8 cellular contexts compared by ENCODE assay signal in the genomic region with DNA sequence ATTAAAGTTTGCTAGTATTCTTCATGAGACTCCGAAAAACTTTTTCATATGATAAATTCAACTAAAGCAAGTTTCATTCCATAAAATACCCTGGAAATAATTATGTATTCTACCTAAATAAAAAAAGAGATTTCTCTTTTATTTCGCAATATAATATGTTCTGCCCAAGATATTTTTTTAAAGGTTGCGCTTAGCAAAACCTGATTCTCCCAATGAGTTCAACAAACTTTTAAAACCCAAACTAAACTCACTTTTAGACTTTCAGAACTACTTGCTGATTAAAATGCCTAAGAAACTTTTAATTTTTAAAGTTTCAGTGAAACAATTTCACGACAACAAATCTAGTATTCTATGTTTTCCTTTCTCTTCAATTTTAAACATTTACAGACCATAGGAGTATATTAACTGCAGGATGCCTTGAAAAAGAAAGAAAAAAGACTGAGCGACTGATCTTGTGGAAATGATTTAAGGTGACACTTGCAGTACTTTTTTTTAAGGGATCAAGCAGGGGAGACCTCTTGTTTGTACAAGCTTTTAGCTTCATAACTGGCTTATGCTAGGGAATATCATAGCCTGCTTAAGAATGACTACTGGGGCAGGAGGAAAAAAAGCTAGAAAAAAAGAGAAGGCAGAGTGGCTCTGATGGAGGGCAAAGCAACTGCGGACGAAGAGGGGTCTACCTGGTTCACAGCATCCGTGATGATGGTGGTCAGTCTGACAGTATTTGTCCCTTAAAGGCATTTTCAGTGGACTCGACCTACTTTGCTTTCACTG. TPM values are rescaled to one million over a fixed set of nuclear protein-coding genes. Genes with fewer than 3 reads are reported as not detected.
DNase-seq lines count a peak whose midpoint lies in the region; ATAC-seq, FAIRE-seq and TF ChIP-seq lines count a peak whose summit lies in the region.

No MANE protein-coding gene starts in this region.

- WGBS in esophagus, 2 donors = 48% methylated on average over 9 of the region's 9 CpGs
- WGBS in pancreas, 2 donors = 34 to 35% methylated on average over 9 of the region's 9 CpGs

- H3K27ac ChIP-seq in PC-9 = no peak overlapping the region
- H3K27ac ChIP-seq in esophagus (ENCODE audit: low read depth in 2 of 2, low read length in 1 of 2) = peak overlapping the region; percentile 98 to 99
- peak overlapping the region in 3 of 4 donors; percentile 94 to 98 (median 96) for H3K27ac ChIP-seq in pancreas

- H3K4me1 ChIP-seq in ES-I3 (ENCODE audit: insufficient read depth, low read length) (no peaks in the 10 kb centered on the region), PC-9 (replicated peaks; ENCODE audit: insufficient read depth) (peaks cover 22% of the 10 kb centered on the region), esophagus (ENCODE audit: control insufficient read depth in 2 of 2, insufficient read depth in 2 of 2, low read length in 1 of 2) (no peaks in the 10 kb centered on the region), pancreas (peaks cover 0 to 25% (median 18%) of the 10 kb centered on the region in 3 donors)

- in situ Hi-C loops in GM13977 (cut with MboI; ENCODE audit: low pct_unique_long_range_greater_than_20kb, low sequenced_read_pairs, unreplicated experiment) = no loop called here

- no peaks in the 10 kb centered on the region for H3K9me3 ChIP-seq in ES-I3 (ENCODE audit: control insufficient read depth, insufficient read depth, low read length)
- H3K9me3 ChIP-seq in PC-9 (ENCODE audit: insufficient read depth, low read depth) = no peaks in the 10 kb centered on the region
- no peaks in the 10 kb centered on the region for H3K9me3 ChIP-seq in esophagus (ENCODE audit: control insufficient read depth in 2 of 2, insufficient read depth in 1 of 2, low read depth in 1 of 2, low read length in 1 of 2)
- H3K9me3 ChIP-seq in pancreas = no peaks in the 10 kb centered on the region

- H3F3A ChIP-seq in PC-9 (ENCODE audit: insufficient read depth, low read depth) = peaks cover 9% of the 10 kb centered on the region; the same call in 1 of the 2 replicates

- no peak for ATAC-seq in pancreas

- H3K27me3 ChIP-seq in PC-9 (ENCODE audit: insufficient read depth, low read depth) (no peaks in the 10 kb centered on the region), esophagus (ENCODE audit: control insufficient read depth in 1 of 2, insufficient read depth in 2 of 2, low read length in 2 of 2) (no peaks in the 10 kb centered on the region), pancreas (no peaks in the 10 kb centered on the region)

- DNase-seq in PC-9 (peak in 1 of 2 experiments; percentile 2), pancreas (no peak), DMS153 (lab: John Stamatoyannopoulos, UW) (no peak), SK-N-DZ (ENCODE audit: low spot score) (no peak), GM13977 (ENCODE audit: low spot score) (no peak), HCEC 1CT (no peak)

- no peak for TF ChIP-seq CTCF in PC-9 (conservative IDR thresholded peaks at IDR 0.05)
- TF ChIP-seq CTCF in pancreas (IDR thresholded peaks at IDR 0.05) = no peak
- no peak for TF ChIP-seq CTCF in GM13977 (IDR thresholded peaks at IDR 0.05; ENCODE audit: extremely low read depth, insufficient read depth, missing control alignments)

- H3K79me2 ChIP-seq in PC-9 (ENCODE audit: low read depth) = peaks cover 58% of the 10 kb centered on the region

- peaks cover 10% of the 10 kb centered on the region for H4K20me1 ChIP-seq in PC-9 (ENCODE audit: insufficient read depth)

- CTCF ChIA-PET in PC-9 (lab: Charles Lee) = no interaction called here

- no peaks in the 10 kb centered on the region for H3K9me2 ChIP-seq in PC-9 (ENCODE audit: insufficient read depth)

- intact Hi-C loops in PC-9 (cut with micrococcal nuclease; ENCODE audit: unreplicated experiment) = loop anchor here (5.0 kb wide), 1 partner anchor 261 kb away; the partner anchor contains the start of gene SND1
- intact Hi-C loops in pancreas (cut with DNase I) = no loop called here

- POLR2A ChIA-PET in PC-9 (lab: Charles Lee; ENCODE audit: unreplicated experiment) = interaction anchor here (0.6 kb wide), 2 partner anchors 13 to 114 kb away, joined by 3 to 8 read pairs; no protein-coding TSS in a partner anchor

- peak overlapping the region; percentile 85 for H3K4me2 ChIP-seq in PC-9

- FAIRE-seq in pancreas (lab: Jason Lieb, UNC) = no peak

- BruUV-seq in PC-9 (replicated peaks; lab: Mats Ljungman, UMichigan) = TSS peak; percentile 38

- H2AFZ ChIP-seq in PC-9 = peak overlapping the region; percentile 99

- H3K36me3 ChIP-seq in ES-I3 (ENCODE audit: insufficient read depth, low read length) (no peaks in the 10 kb centered on the region), PC-9 (ENCODE audit: low read depth) (peaks cover 22% of the 10 kb centered on the region), esophagus (ENCODE audit: control insufficient read depth in 2 of 2, insufficient read depth in 2 of 2, low read length in 1 of 2) (peaks cover 0 to 5% of the 10 kb centered on the region in 2 donors), pancreas (no peaks in the 10 kb centered on the region)

- H3K4me3 ChIP-seq in PC-9 = peak overlapping the region; percentile 99
- H3K4me3 ChIP-seq in esophagus (ENCODE audit: low read depth in 1 of 2, low read length in 2 of 2) = peak overlapping the region; percentile 73 to 77
- H3K4me3 ChIP-seq in pancreas = peak overlapping the region; percentile 84 to 98 (median 94)

- H3K9ac ChIP-seq in ES-I3 (ENCODE audit: low read depth, low read length) = peak overlapping the region; percentile 71

RNA-seq across cellular contexts. Expression of gene ZNF800, which starts 1.5 kb away (rescaled TPM):
- total RNA-seq in PC-9 (2021) (32.4 and 32.6 TPM in 2 replicates), pancreas (10 to 100 TPM; 12.4 to 19.7 (median 14.1) TPM)
- polyA plus RNA-seq in esophagus (1 to 10 TPM; 6.1 to 8.3 TPM), pancreas (1 to 10 TPM; 6.0 to 8.3 TPM)
- polyA plus RNA-seq in SK-N-DZ (2014; cell fraction: cytosol; rRNA removed) = 6.8 and 8.8 TPM in 2 replicates
- polyA plus RNA-seq in SK-N-DZ (2014; cell fraction: nucleus; rRNA removed) = 10.6 and 13.0 TPM in 2 replicates
